1 cellular context compared by ENCODE assay signal in the genomic region with DNA sequence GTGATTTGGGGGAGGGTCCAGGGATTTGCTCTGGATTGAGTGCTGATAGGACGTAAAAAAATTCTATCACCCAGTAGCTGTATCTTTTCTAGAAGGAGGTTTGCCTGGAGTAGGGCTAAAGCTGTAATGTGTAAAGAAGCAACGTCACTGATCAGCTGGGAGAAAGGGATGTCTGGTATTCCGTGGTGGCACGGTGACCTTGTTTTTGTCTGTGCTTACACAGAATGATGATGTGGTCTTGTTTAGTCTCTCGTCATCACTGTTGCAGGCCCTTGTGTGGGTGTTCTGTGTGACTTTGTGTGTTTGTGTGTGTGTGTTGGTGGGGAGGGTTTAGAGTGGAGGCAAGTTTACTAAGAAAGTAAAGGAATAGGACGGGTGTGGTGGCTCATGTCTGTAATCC.
TF ChIP-seq lines count a peak whose summit lies in the region.

No MANE protein-coding gene starts in this region.

TF ChIP-seq in GM12878, 131 proteins besides CTCF, POLR2A, EP300 and RAD21:
- TF ChIP-seq SIX5 (IDR thresholded peaks at IDR 0.05; ENCODE audit: low read depth, low read length, severe bottlenecking) = no peak
TF ChIP-seq in GM12878: peak in this region for 0.
